Comparison of ENCODE assay signal across 4 cellular contexts in the genomic region with DNA sequence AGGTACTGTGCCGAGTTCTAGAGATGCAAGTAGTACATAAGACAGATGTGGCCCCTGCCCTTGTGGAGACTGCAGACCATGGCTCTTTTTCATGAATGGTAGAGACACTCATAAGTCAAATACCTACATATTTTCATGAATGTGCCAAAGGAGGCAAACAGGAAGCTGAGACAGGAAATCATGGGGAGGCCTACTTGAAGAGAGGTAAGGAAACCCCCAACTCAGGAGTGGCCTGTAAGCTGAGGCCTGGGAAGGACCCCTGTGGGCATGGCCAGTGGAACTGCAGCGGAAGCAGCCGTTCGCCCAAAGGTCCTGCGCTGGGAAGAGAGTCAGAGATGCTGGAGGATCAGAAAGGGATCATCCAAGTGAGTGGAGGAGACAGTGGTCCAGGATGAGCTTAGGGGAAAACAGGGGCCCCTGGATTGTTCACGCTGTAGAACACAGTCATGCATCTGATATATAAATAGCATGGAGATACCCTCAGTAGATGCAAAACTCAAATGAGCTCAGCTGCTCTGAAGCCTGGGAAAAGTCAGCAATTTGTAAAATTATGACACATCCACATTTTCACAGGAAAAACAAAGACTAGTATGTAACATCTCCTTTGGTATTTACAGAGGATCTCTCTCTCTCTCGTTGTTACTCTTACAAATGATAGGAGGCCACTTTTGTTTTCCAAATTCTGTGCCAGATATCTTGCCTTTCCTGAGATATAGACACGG.
TF ChIP-seq lines count a peak whose summit lies in the region.

No MANE protein-coding gene starts in this region.

TF ChIP-seq in SK-N-SH, 30 proteins besides CTCF, POLR2A, EP300 and RAD21:
- no peak for TF ChIP-seq NRF1 (IDR thresholded peaks at IDR 0.05; ENCODE audit: low read depth, low read length)
- TF ChIP-seq GATA2 (CRISPR knock-in tag; IDR thresholded peaks at IDR 0.05), result no peak
- TF ChIP-seq, protein P1, sequence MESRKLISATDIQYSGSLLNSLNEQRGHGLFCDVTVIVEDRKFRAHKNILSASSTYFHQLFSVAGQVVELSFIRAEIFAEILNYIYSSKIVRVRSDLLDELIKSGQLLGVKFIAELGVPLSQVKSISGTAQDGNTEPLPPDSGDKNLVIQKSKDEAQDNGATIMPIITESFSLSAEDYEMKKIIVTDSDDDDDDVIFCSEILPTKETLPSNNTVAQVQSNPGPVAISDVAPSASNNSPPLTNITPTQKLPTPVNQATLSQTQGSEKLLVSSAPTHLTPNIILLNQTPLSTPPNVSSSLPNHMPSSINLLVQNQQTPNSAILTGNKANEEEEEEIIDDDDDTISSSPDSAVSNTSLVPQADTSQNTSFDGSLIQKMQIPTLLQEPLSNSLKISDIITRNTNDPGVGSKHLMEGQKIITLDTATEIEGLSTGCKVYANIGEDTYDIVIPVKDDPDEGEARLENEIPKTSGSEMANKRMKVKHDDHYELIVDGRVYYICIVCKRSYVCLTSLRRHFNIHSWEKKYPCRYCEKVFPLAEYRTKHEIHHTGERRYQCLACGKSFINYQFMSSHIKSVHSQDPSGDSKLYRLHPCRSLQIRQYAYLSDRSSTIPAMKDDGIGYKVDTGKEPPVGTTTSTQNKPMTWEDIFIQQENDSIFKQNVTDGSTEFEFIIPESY (IDR thresholded peaks at IDR 0.05; ENCODE audit: borderline replicate concordance, low read depth), result no peak
- TF ChIP-seq, protein P2, sequence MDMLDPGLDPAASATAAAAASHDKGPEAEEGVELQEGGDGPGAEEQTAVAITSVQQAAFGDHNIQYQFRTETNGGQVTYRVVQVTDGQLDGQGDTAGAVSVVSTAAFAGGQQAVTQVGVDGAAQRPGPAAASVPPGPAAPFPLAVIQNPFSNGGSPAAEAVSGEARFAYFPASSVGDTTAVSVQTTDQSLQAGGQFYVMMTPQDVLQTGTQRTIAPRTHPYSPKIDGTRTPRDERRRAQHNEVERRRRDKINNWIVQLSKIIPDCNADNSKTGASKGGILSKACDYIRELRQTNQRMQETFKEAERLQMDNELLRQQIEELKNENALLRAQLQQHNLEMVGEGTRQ (IDR thresholded peaks at IDR 0.05; ENCODE audit: borderline replicate concordance, low read depth, low read length), result no peak
- no peak for TF ChIP-seq NFIC (IDR thresholded peaks at IDR 0.05; ENCODE audit: borderline replicate concordance)
- TF ChIP-seq EZH2phosphoT487 (IDR thresholded peaks at IDR 0.05; ENCODE audit: borderline replicate concordance, low read depth), result no peak
- TF ChIP-seq TAF1 (IDR thresholded peaks at IDR 0.05; ENCODE audit: borderline replicate concordance, low read depth, low read length), result no peak
- TF ChIP-seq GABPA (IDR thresholded peaks at IDR 0.05; ENCODE audit: low read depth), result no peak
- no peak for TF ChIP-seq MXI1 (IDR thresholded peaks at IDR 0.05; ENCODE audit: low read depth, low read length)
- no peak for TF ChIP-seq RFX5 (IDR thresholded peaks at IDR 0.05; ENCODE audit: low read length)
- TF ChIP-seq POLR2AphosphoS5 (IDR thresholded peaks at IDR 0.05; ENCODE audit: low read depth, low read length), result no peak
- no peak for TF ChIP-seq RCOR1 (IDR thresholded peaks at IDR 0.05; ENCODE audit: low read length)
- TF ChIP-seq TEAD4 (IDR thresholded peaks at IDR 0.05; ENCODE audit: borderline replicate concordance, insufficient read depth), result no peak

TF ChIP-seq in SK-N-SH treated with all-trans-retinoic acid at 6 μM for 48 hours, 23 proteins besides CTCF, POLR2A, EP300 and RAD21:
- no peak for TF ChIP-seq ARNTL (CRISPR knock-in tag; IDR thresholded peaks at IDR 0.05; ENCODE audit: borderline replicate concordance, low read depth)
- TF ChIP-seq ZNF565 (CRISPR knock-in tag; conservative IDR thresholded peaks at IDR 0.05; ENCODE audit: low read depth), result no peak
- TF ChIP-seq GLIS3 (CRISPR knock-in tag; IDR thresholded peaks at IDR 0.05), result no peak
- TF ChIP-seq PPARA (CRISPR knock-in tag; IDR thresholded peaks at IDR 0.05; ENCODE audit: borderline replicate concordance), result no peak

TF ChIP-seq in GM12878, 131 proteins besides CTCF, POLR2A, EP300 and RAD21:
- TF ChIP-seq STAT1 (conservative IDR thresholded peaks at IDR 0.05) (no peak), CREM (IDR thresholded peaks at IDR 0.05; ENCODE audit: low read depth) (0 out of 2 replicates have a peak, but pooled peaks have one; percentile 12), EED (IDR thresholded peaks at IDR 0.05; ENCODE audit: low read depth) (peak; percentile 68)

TF ChIP-seq in HEK293T, 16 proteins besides CTCF, POLR2A, EP300 and RAD21:
- TF ChIP-seq L3MBTL2 (conservative IDR thresholded peaks at IDR 0.05) (no peak), CTBP1 (IDR thresholded peaks at IDR 0.05; ENCODE audit: borderline replicate concordance) (no peak), FOXM1 (IDR thresholded peaks at IDR 0.05; ENCODE audit: borderline replicate concordance) (no peak), FOXA1 (IDR thresholded peaks at IDR 0.05) (no peak), HDGF (IDR thresholded peaks at IDR 0.05; ENCODE audit: borderline replicate concordance) (no peak), ARNT (IDR thresholded peaks at IDR 0.05) (no peak), SUZ12 (IDR thresholded peaks at IDR 0.05) (no peak), ZNF384 (IDR thresholded peaks at IDR 0.05) (no peak), NFRKB (IDR thresholded peaks at IDR 0.05) (no peak), TARDBP (IDR thresholded peaks at IDR 0.05) (no peak), LEF1 (IDR thresholded peaks at IDR 0.05; ENCODE audit: borderline replicate concordance) (no peak), FOXK2 (IDR thresholded peaks at IDR 0.05) (no peak), ELF4 (IDR thresholded peaks at IDR 0.05) (no peak), BHLHE40 (IDR thresholded peaks at IDR 0.05; ENCODE audit: borderline replicate concordance) (no peak), SP1 (IDR thresholded peaks at IDR 0.05) (no peak)
- TF ChIP-seq, protein P3, sequence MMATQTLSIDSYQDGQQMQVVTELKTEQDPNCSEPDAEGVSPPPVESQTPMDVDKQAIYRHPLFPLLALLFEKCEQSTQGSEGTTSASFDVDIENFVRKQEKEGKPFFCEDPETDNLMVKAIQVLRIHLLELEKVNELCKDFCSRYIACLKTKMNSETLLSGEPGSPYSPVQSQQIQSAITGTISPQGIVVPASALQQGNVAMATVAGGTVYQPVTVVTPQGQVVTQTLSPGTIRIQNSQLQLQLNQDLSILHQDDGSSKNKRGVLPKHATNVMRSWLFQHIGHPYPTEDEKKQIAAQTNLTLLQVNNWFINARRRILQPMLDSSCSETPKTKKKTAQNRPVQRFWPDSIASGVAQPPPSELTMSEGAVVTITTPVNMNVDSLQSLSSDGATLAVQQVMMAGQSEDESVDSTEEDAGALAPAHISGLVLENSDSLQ (IDR thresholded peaks at IDR 0.05), result no peak
